In genomic region chr7:123709525-123709924, GRCh38 we compare ENCODE assay signal across 1 cellular context.
TF ChIP-seq lines count a peak whose summit lies in the region.

No MANE protein-coding gene starts in this region.

TF ChIP-seq in WTC11, 78 proteins besides CTCF, POLR2A, EP300 and RAD21 (continued from another document):
- TF ChIP-seq, protein P1, sequence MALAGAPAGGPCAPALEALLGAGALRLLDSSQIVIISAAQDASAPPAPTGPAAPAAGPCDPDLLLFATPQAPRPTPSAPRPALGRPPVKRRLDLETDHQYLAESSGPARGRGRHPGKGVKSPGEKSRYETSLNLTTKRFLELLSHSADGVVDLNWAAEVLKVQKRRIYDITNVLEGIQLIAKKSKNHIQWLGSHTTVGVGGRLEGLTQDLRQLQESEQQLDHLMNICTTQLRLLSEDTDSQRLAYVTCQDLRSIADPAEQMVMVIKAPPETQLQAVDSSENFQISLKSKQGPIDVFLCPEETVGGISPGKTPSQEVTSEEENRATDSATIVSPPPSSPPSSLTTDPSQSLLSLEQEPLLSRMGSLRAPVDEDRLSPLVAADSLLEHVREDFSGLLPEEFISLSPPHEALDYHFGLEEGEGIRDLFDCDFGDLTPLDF (CRISPR knock-in tag; IDR thresholded peaks at IDR 0.05), result no peak
- no peak for TF ChIP-seq ZNF671 (CRISPR knock-in tag; IDR thresholded peaks at IDR 0.05)
- TF ChIP-seq E2F5 (CRISPR knock-in tag; IDR thresholded peaks at IDR 0.05), result no peak
- TF ChIP-seq ZNF317 (CRISPR knock-in tag; IDR thresholded peaks at IDR 0.05; ENCODE audit: borderline replicate concordance, low read depth), result no peak
- no peak for TF ChIP-seq JUN (CRISPR knock-in tag; IDR thresholded peaks at IDR 0.05)
- no peak for TF ChIP-seq MYBL2 (CRISPR knock-in tag; IDR thresholded peaks at IDR 0.05)
- no peak for TF ChIP-seq TEAD1 (CRISPR knock-in tag; IDR thresholded peaks at IDR 0.05)
- no peak for TF ChIP-seq ZNF416 (CRISPR knock-in tag; IDR thresholded peaks at IDR 0.05)
- no peak for TF ChIP-seq ATF1 (CRISPR knock-in tag; IDR thresholded peaks at IDR 0.05)
- TF ChIP-seq CBFB (CRISPR knock-in tag; IDR thresholded peaks at IDR 0.05; ENCODE audit: low read depth), result no peak
- TF ChIP-seq, protein P2, sequence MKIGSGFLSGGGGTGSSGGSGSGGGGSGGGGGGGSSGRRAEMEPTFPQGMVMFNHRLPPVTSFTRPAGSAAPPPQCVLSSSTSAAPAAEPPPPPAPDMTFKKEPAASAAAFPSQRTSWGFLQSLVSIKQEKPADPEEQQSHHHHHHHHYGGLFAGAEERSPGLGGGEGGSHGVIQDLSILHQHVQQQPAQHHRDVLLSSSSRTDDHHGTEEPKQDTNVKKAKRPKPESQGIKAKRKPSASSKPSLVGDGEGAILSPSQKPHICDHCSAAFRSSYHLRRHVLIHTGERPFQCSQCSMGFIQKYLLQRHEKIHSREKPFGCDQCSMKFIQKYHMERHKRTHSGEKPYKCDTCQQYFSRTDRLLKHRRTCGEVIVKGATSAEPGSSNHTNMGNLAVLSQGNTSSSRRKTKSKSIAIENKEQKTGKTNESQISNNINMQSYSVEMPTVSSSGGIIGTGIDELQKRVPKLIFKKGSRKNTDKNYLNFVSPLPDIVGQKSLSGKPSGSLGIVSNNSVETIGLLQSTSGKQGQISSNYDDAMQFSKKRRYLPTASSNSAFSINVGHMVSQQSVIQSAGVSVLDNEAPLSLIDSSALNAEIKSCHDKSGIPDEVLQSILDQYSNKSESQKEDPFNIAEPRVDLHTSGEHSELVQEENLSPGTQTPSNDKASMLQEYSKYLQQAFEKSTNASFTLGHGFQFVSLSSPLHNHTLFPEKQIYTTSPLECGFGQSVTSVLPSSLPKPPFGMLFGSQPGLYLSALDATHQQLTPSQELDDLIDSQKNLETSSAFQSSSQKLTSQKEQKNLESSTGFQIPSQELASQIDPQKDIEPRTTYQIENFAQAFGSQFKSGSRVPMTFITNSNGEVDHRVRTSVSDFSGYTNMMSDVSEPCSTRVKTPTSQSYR (CRISPR knock-in tag; IDR thresholded peaks at IDR 0.05), result no peak
